ENCODE assay signal across 10 cellular contexts in the genomic region with DNA sequence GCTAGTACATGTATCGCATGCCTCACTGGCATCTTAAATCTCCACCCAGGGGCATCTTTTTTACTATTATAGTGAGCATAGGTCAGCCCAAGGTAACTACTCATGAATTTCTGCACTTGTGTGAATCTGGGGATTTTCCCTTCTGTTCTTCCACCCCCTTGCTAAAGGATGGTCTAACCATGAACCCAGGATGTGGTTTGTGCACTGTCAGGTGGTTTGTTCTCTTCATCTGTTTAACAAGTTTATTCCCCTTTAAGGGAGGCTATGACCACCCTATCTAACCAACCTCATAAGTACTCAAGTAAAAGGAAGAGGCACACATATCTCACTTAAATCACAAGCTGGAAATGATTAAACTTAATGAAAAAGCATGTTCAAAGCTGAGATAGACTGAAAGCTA.
DNase-seq lines count a peak whose midpoint lies in the region; ATAC-seq and TF ChIP-seq lines count a peak whose summit lies in the region.
"Had no signal": no experiment of that assay in that cellular context is flagged by ENCODE, and none has a peak within 500 bp of the region (broad histone marks: within the 10 kb centered on the region; RNA-seq: fewer than 3 reads in every experiment).

No MANE protein-coding gene starts in this region.

- peak; percentile 94 for ATAC-seq in GM21825 (IDR thresholded peaks at IDR 0.05; ENCODE audit: unreplicated experiment)
- ATAC-seq in HG03457 (IDR thresholded peaks at IDR 0.05; ENCODE audit: unreplicated experiment): peak; percentile 97
- peak; percentile 99 for ATAC-seq in stimulated activated naive CD8-positive, alpha-beta T cell treated with anti-CD3 and anti-CD28 coated beads, Interleukin-15, amount 100 ng/mL, for 72 hours
- ATAC-seq: heart right ventricle had no signal

- no peaks in the 10 kb centered on the region for H3K4me1 ChIP-seq in breast epithelium
- H3K4me1 ChIP-seq: heart right ventricle had no signal

- H3K4me3 Mint-ChIP-seq in stimulated activated naive CD8-positive, alpha-beta T cell treated with anti-CD3 and anti-CD28 coated beads, Interleukin-15, amount 100 ng/mL, for 72 hours: peak overlapping the region in 1 of 2 donors; percentile 16
- H3K4me3 Mint-ChIP-seq: B cell had no signal

- intact Hi-C loops in breast epithelium (cut with DNase I; ENCODE audit: low total_unique reads): no loop called here

- H3K9me3 Mint-ChIP-seq in stimulated activated naive CD8-positive, alpha-beta T cell treated with anti-CD3 and anti-CD28 coated beads, Interleukin-15, amount 100 ng/mL, for 72 hours: peaks cover 0 to 7% of the 10 kb centered on the region in 2 donors

- TF ChIP-seq POLR2A in breast epithelium (IDR thresholded peaks at IDR 0.05) (no peak), erythroblast (IDR thresholded peaks at IDR 0.05; ENCODE audit: low read length) (no peak)

- H3K27ac ChIP-seq in breast epithelium: no peak overlapping the region
- H3K27ac ChIP-seq: heart right ventricle had no signal

- peak overlapping the region; percentile 39 to 90 for H3K27ac Mint-ChIP-seq in stimulated activated naive CD8-positive, alpha-beta T cell treated with anti-CD3 and anti-CD28 coated beads, Interleukin-15, amount 100 ng/mL, for 72 hours
- H3K27ac Mint-ChIP-seq: B cell had no signal

- peak; percentile 13 for DNase-seq in stimulated activated CD4-positive, alpha-beta T cell treated with anti-CD3 and anti-CD28 coated beads, Interleukin-15, amount 100 ng/mL, for 24 hours
- DNase-seq in stimulated activated CD4-positive, alpha-beta T cell treated with anti-CD3 and anti-CD28 coated beads, Interleukin-12 subunit alpha, Interleukin-12 subunit beta, amount 100 ng/mL, for 4 hours: no peak
- DNase-seq in stimulated activated naive CD8-positive, alpha-beta T cell treated with anti-CD3 and anti-CD28 coated beads, Interleukin-15, amount 100 ng/mL, for 72 hours: peak; percentile 36 to 64
- no peak for DNase-seq in NCI-H524 treated with DMSO at 0.1 percent for 48 hours (lab: John Stamatoyannopoulos, UW)
- DNase-seq in breast epithelium (ENCODE audit: low spot score in 2 of 2): no peak
- DNase-seq in erythroblast (lab: John Stamatoyannopoulos, UW): no peak
- DNase-seq: heart right ventricle had no signal

- no peaks in the 10 kb centered on the region for H3K27me3 Mint-ChIP-seq in stimulated activated naive CD8-positive, alpha-beta T cell treated with anti-CD3 and anti-CD28 coated beads, Interleukin-15, amount 100 ng/mL, for 72 hours
- H3K27me3 Mint-ChIP-seq: B cell had no signal

- no peaks in the 10 kb centered on the region for H3K27me3 ChIP-seq in breast epithelium
- H3K27me3 ChIP-seq: heart right ventricle had no signal

- no peak overlapping the region for H3K4me3 ChIP-seq in breast epithelium
- H3K4me3 ChIP-seq: heart right ventricle had no signal

- no peaks in the 10 kb centered on the region for H3K36me3 ChIP-seq in breast epithelium
- H3K36me3 ChIP-seq: heart right ventricle had no signal

- peaks cover 28% of the 10 kb centered on the region for H3K4me1 Mint-ChIP-seq in stimulated activated naive CD8-positive, alpha-beta T cell treated with anti-CD3 and anti-CD28 coated beads, Interleukin-15, amount 100 ng/mL, for 72 hours

- no peaks in the 10 kb centered on the region for H3K9me3 ChIP-seq in breast epithelium

- TF ChIP-seq CTCF in breast epithelium (IDR thresholded peaks at IDR 0.05): no peak

Comparison
In these comparisons a context has a peak if more than half of its experiments do, and no peak if none do; other contexts are left out.
1. DNase-seq: peak in stimulated activated CD4-positive, alpha-beta T cell treated with anti-CD3 and anti-CD28 coated beads, Interleukin-15, amount 100 ng/mL, for 24 hours (single experiment) and stimulated activated naive CD8-positive, alpha-beta T cell treated with anti-CD3 and anti-CD28 coated beads, Interleukin-15, amount 100 ng/mL, for 72 hours (2 of 2); none in stimulated activated CD4-positive, alpha-beta T cell treated with anti-CD3 and anti-CD28 coated beads, Interleukin-12 subunit alpha, Interleukin-12 subunit beta, amount 100 ng/mL, for 4 hours (single experiment), NCI-H524 treated with DMSO at 0.1 percent for 48 hours (single experiment), breast epithelium (0 of 2) and erythroblast (0 of 2).
2. Peak in every context shown above with its lines, with median percentiles within 50 percentile points of each other: ATAC-seq.